Comparison of ENCODE assay signal across 1 cellular context in the genomic region with DNA sequence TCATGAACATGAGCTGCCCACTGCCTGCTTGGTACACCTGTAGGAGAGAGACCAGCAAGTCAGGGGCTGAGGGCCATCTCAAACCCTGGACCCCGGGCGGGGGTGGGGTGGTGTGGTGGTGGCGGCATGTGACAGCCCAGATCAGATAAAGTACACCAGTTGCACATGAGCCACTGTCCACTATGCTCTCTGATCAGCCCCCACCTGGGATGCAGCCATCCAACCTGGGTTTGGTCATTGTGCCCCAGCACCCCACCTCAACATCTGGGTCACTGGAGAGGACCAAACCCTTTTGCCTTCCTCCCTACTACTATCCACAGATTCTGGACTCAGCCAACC.
TF ChIP-seq lines count a peak whose summit lies in the region.

No MANE protein-coding gene starts in this region.

TF ChIP-seq in HEK293, 187 proteins besides CTCF, POLR2A, EP300 and RAD21 (continued from another document):
- TF ChIP-seq, protein P1, sequence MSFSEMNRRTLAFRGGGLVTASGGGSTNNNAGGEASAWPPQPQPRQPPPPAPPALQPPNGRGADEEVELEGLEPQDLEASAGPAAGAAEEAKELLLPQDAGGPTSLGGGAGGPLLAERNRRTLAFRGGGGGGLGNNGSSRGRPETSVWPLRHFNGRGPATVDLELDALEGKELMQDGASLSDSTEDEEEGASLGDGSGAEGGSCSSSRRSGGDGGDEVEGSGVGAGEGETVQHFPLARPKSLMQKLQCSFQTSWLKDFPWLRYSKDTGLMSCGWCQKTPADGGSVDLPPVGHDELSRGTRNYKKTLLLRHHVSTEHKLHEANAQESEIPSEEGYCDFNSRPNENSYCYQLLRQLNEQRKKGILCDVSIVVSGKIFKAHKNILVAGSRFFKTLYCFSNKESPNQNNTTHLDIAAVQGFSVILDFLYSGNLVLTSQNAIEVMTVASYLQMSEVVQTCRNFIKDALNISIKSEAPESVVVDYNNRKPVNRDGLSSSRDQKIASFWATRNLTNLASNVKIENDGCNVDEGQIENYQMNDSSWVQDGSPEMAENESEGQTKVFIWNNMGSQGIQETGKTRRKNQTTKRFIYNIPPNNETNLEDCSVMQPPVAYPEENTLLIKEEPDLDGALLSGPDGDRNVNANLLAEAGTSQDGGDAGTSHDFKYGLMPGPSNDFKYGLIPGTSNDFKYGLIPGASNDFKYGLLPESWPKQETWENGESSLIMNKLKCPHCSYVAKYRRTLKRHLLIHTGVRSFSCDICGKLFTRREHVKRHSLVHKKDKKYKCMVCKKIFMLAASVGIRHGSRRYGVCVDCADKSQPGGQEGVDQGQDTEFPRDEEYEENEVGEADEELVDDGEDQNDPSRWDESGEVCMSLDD (tag by site-specific recombination; IDR thresholded peaks at IDR 0.05), result no peak
